Comparison of ENCODE assay signal across 32 cellular contexts in genomic region chr11:58057481-58057880, GRCh38. TPM values are rescaled to one million over a fixed set of nuclear protein-coding genes. Genes with fewer than 3 reads are reported as not detected.
DNase-seq lines count a peak whose midpoint lies in the region; ATAC-seq and TF ChIP-seq lines count a peak whose summit lies in the region.
"Had no signal": no experiment of that assay in that cellular context is flagged by ENCODE, and none has a peak within 500 bp of the region (broad histone marks: within the 10 kb centered on the region; RNA-seq: fewer than 3 reads in every experiment).

No MANE protein-coding gene starts in this region.

- peaks cover 4% of the 10 kb centered on the region for H3K9me3 Mint-ChIP-seq in Calu3 (ENCODE audit: low read depth, unreplicated experiment)
- no peaks in the 10 kb centered on the region for H3K9me3 Mint-ChIP-seq in neural progenitor cell
- H3K9me3 Mint-ChIP-seq: activated CD4-positive, alpha-beta memory T cell treated with anti-CD3 and anti-CD28 coated beads, Interleukin-2, amount 10 ng/mL, durations not matched to agents 7 days and 5 days; activated naive CD4-positive, alpha-beta T cell treated with anti-CD3 and anti-CD28 coated beads for 36 hours; stimulated activated naive B cell treated with anti-CD40 and anti-IgM and Interleukin-4, amounts not matched to agents 10 μg/mL and 1 μg/mL and 100 μg/mL, for 72 hours had no signal

- no peak overlapping the region for H2AFZ ChIP-seq in neural progenitor cell (replicated peaks)

- H3K9ac ChIP-seq in neural progenitor cell = no peak overlapping the region

- H3K79me2 ChIP-seq in neural progenitor cell (ENCODE audit: low read depth) = no peaks in the 10 kb centered on the region

- H3K9me3 ChIP-seq in SJCRH30 (replicated peaks) (no peaks in the 10 kb centered on the region), neural progenitor cell (ENCODE audit: low read depth) (no peaks in the 10 kb centered on the region)
- H3K9me3 ChIP-seq: A549, adrenal gland, Peyer's patch had no signal

- no peaks in the 10 kb centered on the region for H3K36me3 Mint-ChIP-seq in Calu3 (ENCODE audit: insufficient read depth, unreplicated experiment)
- no peaks in the 10 kb centered on the region for H3K36me3 Mint-ChIP-seq in neural progenitor cell
- H3K36me3 Mint-ChIP-seq: CD4-positive, alpha-beta memory T cell; IgD-negative memory B cell; naive thymus-derived CD8-positive, alpha-beta T cell; stimulated activated naive B cell treated with anti-CD40 and anti-IgM and Interleukin-4, amounts not matched to agents 10 μg/mL and 1 μg/mL and 100 μg/mL, for 72 hours had no signal

- no peak for ATAC-seq in HG02973 (IDR thresholded peaks at IDR 0.05; ENCODE audit: unreplicated experiment)
- ATAC-seq: A549; HCT116; naive thymus-derived CD8-positive, alpha-beta T cell; stimulated activated naive B cell treated with anti-CD40 and anti-IgM and Interleukin-4, amounts not matched to agents 10 μg/mL and 1 μg/mL and 100 μg/mL, for 72 hours had no signal

- CTCF ChIA-PET in Calu3 (lab: Charles Lee) = no interaction called here

- intact Hi-C loops in Calu3 (cut with micrococcal nuclease; ENCODE audit: unreplicated experiment) = loop anchor here (5.0 to 10.0 kb wide), 3 partner anchors 85 to 230 kb away; no protein-coding TSS in a partner anchor

- no peak overlapping the region for H3K4me2 ChIP-seq in neural progenitor cell
- H3K4me2 ChIP-seq: A549 had no signal

- H3F3A ChIP-seq in neural progenitor cell (ENCODE audit: low read depth) = no peaks in the 10 kb centered on the region

- no peaks in the 10 kb centered on the region for H3K27me3 Mint-ChIP-seq in Calu3 (ENCODE audit: unreplicated experiment)
- H3K27me3 Mint-ChIP-seq in neural progenitor cell (ENCODE audit: insufficient read depth, low read depth) = peaks cover 9% of the 10 kb centered on the region
- H3K27me3 Mint-ChIP-seq: activated CD4-positive, alpha-beta memory T cell treated with anti-CD3 and anti-CD28 coated beads, Interleukin-2, amount 10 ng/mL, durations not matched to agents 7 days and 5 days; CD4-positive, alpha-beta memory T cell; IgD-negative memory B cell had no signal

- H3K36me3 ChIP-seq in SJCRH30 (no peaks in the 10 kb centered on the region), neural progenitor cell (no peaks in the 10 kb centered on the region)
- H3K36me3 ChIP-seq: adrenal gland, Peyer's patch had no signal

- H3K27ac ChIP-seq in SJCRH30 (peak overlapping the region; percentile 75), neural progenitor cell (no peak overlapping the region)
- H3K27ac ChIP-seq: A549, Peyer's patch had no signal

- no peaks in the 10 kb centered on the region for H4K20me1 ChIP-seq in neural progenitor cell (ENCODE audit: low read depth)

- H3K27ac Mint-ChIP-seq in Calu3 (ENCODE audit: unreplicated experiment) = peak overlapping the region; percentile 88
- peak overlapping the region; percentile 52 for H3K27ac Mint-ChIP-seq in neural progenitor cell
- H3K27ac Mint-ChIP-seq: activated CD4-positive, alpha-beta memory T cell treated with anti-CD3 and anti-CD28 coated beads, Interleukin-2, amount 10 ng/mL, durations not matched to agents 7 days and 5 days; activated naive CD4-positive, alpha-beta T cell treated with anti-CD3 and anti-CD28 coated beads for 36 hours; B cell; CD4-positive, alpha-beta memory T cell; IgD-negative memory B cell; naive thymus-derived CD8-positive, alpha-beta T cell; stimulated activated naive B cell treated with anti-CD40 and anti-IgM and Interleukin-4, amounts not matched to agents 10 μg/mL and 1 μg/mL and 100 μg/mL, for 72 hours had no signal

- no TSS peak for BruUV-seq in Calu3 (replicated peaks; lab: Mats Ljungman, UMichigan)

- H3K27me3 ChIP-seq in SJCRH30 (no peaks in the 10 kb centered on the region), neural progenitor cell (no peaks in the 10 kb centered on the region)
- H3K27me3 ChIP-seq: adrenal gland, Peyer's patch had no signal

- H3K4me3 Mint-ChIP-seq in Calu3 (ENCODE audit: low read depth, unreplicated experiment) = no peak overlapping the region
- H3K4me3 Mint-ChIP-seq in neural progenitor cell = no peak overlapping the region
- H3K4me3 Mint-ChIP-seq: activated CD4-positive, alpha-beta memory T cell treated with anti-CD3 and anti-CD28 coated beads, Interleukin-2, amount 10 ng/mL, durations not matched to agents 7 days and 5 days; activated naive CD4-positive, alpha-beta T cell treated with anti-CD3 and anti-CD28 coated beads for 36 hours; B cell; CD4-positive, alpha-beta memory T cell; IgD-negative memory B cell; naive thymus-derived CD8-positive, alpha-beta T cell; stimulated activated naive B cell treated with anti-CD40 and anti-IgM and Interleukin-4, amounts not matched to agents 10 μg/mL and 1 μg/mL and 100 μg/mL, for 72 hours had no signal

- TF ChIP-seq CTCF in Calu3 (IDR thresholded peaks at IDR 0.05; ENCODE audit: unreplicated experiment) (no peak), fibroblast of mammary gland (conservative IDR thresholded peaks at IDR 0.05; ENCODE audit: control insufficient read depth, insufficient read depth, low read depth, low read length) (no peak), neural progenitor cell (IDR thresholded peaks at IDR 0.05) (no peak)

- H3K4me3 ChIP-seq in SJCRH30 = no peak overlapping the region
- H3K4me3 ChIP-seq in fibroblast of mammary gland (ENCODE audit: control insufficient read depth, low read depth, low read length) = no peak overlapping the region
- no peak overlapping the region for H3K4me3 ChIP-seq in neural progenitor cell
- H3K4me3 ChIP-seq: A549, adrenal gland, Peyer's patch had no signal

- H3K4me1 ChIP-seq in SJCRH30 = peaks cover 18% of the 10 kb centered on the region
- H3K4me1 ChIP-seq in neural progenitor cell = peaks cover 4% of the 10 kb centered on the region
- H3K4me1 ChIP-seq: adrenal gland had no signal

- DNase-seq in Calu3 (no peak), SJCRH30 (peak; percentile 29 to 33), fibroblast of mammary gland (ENCODE audit: low read depth) (peak; percentile 4), neural progenitor cell (ENCODE audit: low spot score) (no peak), DMS 273 treated with DMSO at 0.1 percent for 48 hours (lab: John Stamatoyannopoulos, UW) (no peak), SHP77 treated with DMSO at 0.1 percent for 48 hours (lab: John Stamatoyannopoulos, UW) (no peak)
- no peak for DNase-seq in activated naive CD4-positive, alpha-beta T cell (lab: John Stamatoyannopoulos, UW)
- DNase-seq: activated CD4-positive, alpha-beta memory T cell treated with anti-CD3 and anti-CD28 coated beads, Interleukin-2, amount 10 ng/mL, durations not matched to agents 7 days and 5 days; activated CD4-positive, CD25-positive, alpha-beta regulatory T cell treated with anti-CD3 and anti-CD28 coated beads, Interleukin-2, amount 50 U/mL, for 72 hours; activated CD8-positive, alpha-beta memory T cell treated with anti-CD3 and anti-CD28 coated beads, Interleukin-2, amount 50 U/mL, for 4 hours; activated naive CD4-positive, alpha-beta T cell treated with anti-CD3 and anti-CD28 coated beads for 36 hours; adrenal gland; CD4-positive, alpha-beta memory T cell; glutamatergic neuron; islet precursor cell; midbrain; naive thymus-derived CD8-positive, alpha-beta T cell; NCI-H1694; NCI-H446 treated with DMSO at 0.1 percent for 48 hours; nucleus accumbens; SHP77; stimulated activated naive B cell treated with anti-CD40 and anti-IgM and Interleukin-4, amounts not matched to agents 10 μg/mL and 1 μg/mL and 100 μg/mL, for 72 hours had no signal

- peaks cover 45% of the 10 kb centered on the region for H3K4me1 Mint-ChIP-seq in Calu3 (ENCODE audit: low read depth, unreplicated experiment)
- peaks cover 10% of the 10 kb centered on the region for H3K4me1 Mint-ChIP-seq in neural progenitor cell
- H3K4me1 Mint-ChIP-seq: activated CD4-positive, alpha-beta memory T cell treated with anti-CD3 and anti-CD28 coated beads, Interleukin-2, amount 10 ng/mL, durations not matched to agents 7 days and 5 days; B cell; CD4-positive, alpha-beta memory T cell; IgD-negative memory B cell; naive thymus-derived CD8-positive, alpha-beta T cell; stimulated activated naive B cell treated with anti-CD40 and anti-IgM and Interleukin-4, amounts not matched to agents 10 μg/mL and 1 μg/mL and 100 μg/mL, for 72 hours had no signal

RNA-seq across cellular contexts. Expression of gene OR6Q1, which starts 26.7 kb away (rescaled TPM):
- total RNA-seq in Calu3 (2022) (not detected in 2 replicates), neural progenitor cell (ENCODE audit: low replicate concordance) (not detected in 2 replicates)
- not detected in 2 replicates for total RNA-seq in SJCRH30 (2014; rRNA removed; shearing (Covaris generic))
- total RNA-seq: activated CD4-positive, alpha-beta memory T cell treated with anti-CD3 and anti-CD28 coated beads, Interleukin-2, amount 10 ng/mL, durations not matched to agents 7 days and 5 days; activated naive CD4-positive, alpha-beta T cell treated with anti-CD3 and anti-CD28 coated beads for 36 hours; adrenal gland; B cell; CD4-positive, alpha-beta memory T cell; liver; naive thymus-derived CD8-positive, alpha-beta T cell; Peyer's patch; T-helper 2 cell treated with Interferon-gamma antibody and Interleukin-4, amounts not matched to agents 100 ng/mL and 5 ng/mL, for 36 hours; temporal lobe; ureter had no signal

RNA-seq across cellular contexts. Expression of gene OR9Q1, which starts 33.8 kb away (rescaled TPM):
- total RNA-seq in Calu3 (2022) (not detected in 2 replicates), neural progenitor cell (ENCODE audit: low replicate concordance) (not detected in 2 replicates)
- not detected in 2 replicates for total RNA-seq in SJCRH30 (2014; rRNA removed; shearing (Covaris generic))
- total RNA-seq: activated CD4-positive, alpha-beta memory T cell treated with anti-CD3 and anti-CD28 coated beads, Interleukin-2, amount 10 ng/mL, durations not matched to agents 7 days and 5 days; activated naive CD4-positive, alpha-beta T cell treated with anti-CD3 and anti-CD28 coated beads for 36 hours; adrenal gland; B cell; CD4-positive, alpha-beta memory T cell; liver; naive thymus-derived CD8-positive, alpha-beta T cell; Peyer's patch; T-helper 2 cell treated with Interferon-gamma antibody and Interleukin-4, amounts not matched to agents 100 ng/mL and 5 ng/mL, for 36 hours; temporal lobe; ureter had no signal

Comparison
In these comparisons a context has a peak if more than half of its experiments do, and no peak if none do; other contexts are left out.
1. DNase-seq: peak in SJCRH30 (2 of 2) and fibroblast of mammary gland (single experiment); none in Calu3 (single experiment), neural progenitor cell (single experiment), activated naive CD4-positive, alpha-beta T cell (0 of 4), DMS 273 treated with DMSO at 0.1 percent for 48 hours (single experiment) and SHP77 treated with DMSO at 0.1 percent for 48 hours (single experiment).